Comparison of ENCODE assay signal across 18 cellular contexts in genomic region chr2:58950795-58951462, GRCh38.
DNase-seq lines count a peak whose midpoint lies in the region; FAIRE-seq and TF ChIP-seq lines count a peak whose summit lies in the region.
"Had no signal": no experiment of that assay in that cellular context is flagged by ENCODE, and none has a peak within 500 bp of the region (broad histone marks: within the 10 kb centered on the region; RNA-seq: fewer than 3 reads in every experiment).

No MANE protein-coding gene starts in this region.

- H2BK20ac ChIP-seq in H1 (ENCODE audit: low read length): no peak overlapping the region

- no peak for TF ChIP-seq CTCF in H1 (IDR thresholded peaks at IDR 0.05; ENCODE audit: control extremely low read depth in 1 of 3, insufficient read depth in 1 of 3, low read depth in 1 of 3, low read length in 3 of 3)
- TF ChIP-seq CTCF in left ventricle myocardium inferior (IDR thresholded peaks at IDR 0.05; ENCODE audit: borderline replicate concordance): no peak
- no peak for TF ChIP-seq CTCF in mesothelial cell of epicardium (IDR thresholded peaks at IDR 0.05; ENCODE audit: unreplicated experiment)

- 93% methylated on average over 4 of the region's 4 CpGs; no CpG with 5 or more reads in 1 of the 2 experiments for WGBS in H1 (ENCODE audit: extremely low coverage in 1 of 2, insufficient coverage in 1 of 2, insufficient read length in 1 of 2, insufficient replicate concordance in 2 of 2, low coverage in 1 of 2, low lambda C conversion rate in 2 of 2, missing lambda C conversion rate in 1 of 2), 2 experiments
- WGBS in neuronal stem cell (ENCODE audit: extremely low coverage in 2 of 2, insufficient read length in 2 of 2, insufficient replicate concordance in 1 of 2), 2 donors: no CpG with 5 or more reads among the region's 4 CpGs

- H2AK5ac ChIP-seq in H1 (ENCODE audit: low read depth, low read length) (no peak overlapping the region; the same call in 1 of the 2 replicates), neuronal stem cell (ENCODE audit: low read depth, low read length) (no peak overlapping the region)

- no peaks in the 10 kb centered on the region for H3K9me3 ChIP-seq in H1 (ENCODE audit: insufficient read depth in 2 of 2, low read depth in 1 of 2, low read length in 1 of 2)
- no peaks in the 10 kb centered on the region for H3K9me3 ChIP-seq in left ventricle myocardium inferior (replicated peaks)
- H3K9me3 ChIP-seq in neuronal stem cell (replicated peaks in 1 of 2; ENCODE audit: control insufficient read depth in 2 of 2, insufficient read depth in 1 of 2, low read depth in 1 of 2, low read length in 2 of 2): no peaks in the 10 kb centered on the region

- H2BK5ac ChIP-seq in H1 (ENCODE audit: low read depth, low read length) (no peak overlapping the region), neuronal stem cell (ENCODE audit: low read length) (no peak overlapping the region)

- no peak overlapping the region for H4K91ac ChIP-seq in H1 (replicated peaks; ENCODE audit: insufficient read length, low read length)
- H4K91ac ChIP-seq in neuronal stem cell (ENCODE audit: low read depth, low read length, poor library complexity): no peak overlapping the region

- no peak for TF ChIP-seq EP300 in H1 (IDR thresholded peaks at IDR 0.05; ENCODE audit: borderline replicate concordance in 1 of 2, low read depth in 2 of 2, low read length in 2 of 2)

- H3K27ac Mint-ChIP-seq in mesothelial cell of epicardium: peak overlapping the region; percentile 75
- H3K27ac Mint-ChIP-seq: CD4-positive, alpha-beta memory T cell had no signal

- POLR2A ChIA-PET in H1 (lab: Charles Lee; ENCODE audit: partially characterized antibody): no interaction called here

- H2BK120ac ChIP-seq in H1 (replicated peaks; ENCODE audit: low read depth, low read length) (no peak overlapping the region), neuronal stem cell (ENCODE audit: low read depth, low read length) (no peak overlapping the region)

- no peak overlapping the region for H4K5ac ChIP-seq in H1 (ENCODE audit: insufficient read length, low read depth, low read length)

- H3K27me3 ChIP-seq in H1 (replicated peaks in 1 of 4; ENCODE audit: control insufficient read depth in 3 of 4, extremely low read depth in 1 of 4, insufficient read depth in 3 of 4, low read length in 3 of 4) (no peaks in the 10 kb centered on the region; a peak in 1 of 7 replicates), left ventricle myocardium inferior (ENCODE audit: low read depth) (no peaks in the 10 kb centered on the region), neuronal stem cell (ENCODE audit: control insufficient read depth in 3 of 3, insufficient read depth in 3 of 3, low read depth in 1 of 3, low read length in 3 of 3) (no peaks in the 10 kb centered on the region)

- H3K36me3 ChIP-seq in H1 (ENCODE audit: control insufficient read depth in 2 of 4, insufficient read depth in 4 of 4, low read length in 3 of 4) (no peaks in the 10 kb centered on the region), left ventricle myocardium inferior (no peaks in the 10 kb centered on the region), neuronal stem cell (replicated peaks in 1 of 2; ENCODE audit: control insufficient read depth in 2 of 2, insufficient read depth in 2 of 2, low read length in 2 of 2) (no peaks in the 10 kb centered on the region)

- H3K14ac ChIP-seq in H1 (ENCODE audit: insufficient read length): no peak overlapping the region
- H3K14ac ChIP-seq in neuronal stem cell (ENCODE audit: low read length): no peak overlapping the region

- H3K23ac ChIP-seq in H1 (ENCODE audit: insufficient read length) (no peak overlapping the region), neuronal stem cell (ENCODE audit: low read depth, low read length, poor library complexity) (no peak overlapping the region)

- H2AFZ ChIP-seq in H1 (ENCODE audit: low read length) (no peak overlapping the region), neuronal stem cell (ENCODE audit: low read length) (no peak overlapping the region)

- no peak for FAIRE-seq in H1 (lab: Jason Lieb, UNC)
- FAIRE-seq: GM12891 had no signal

- no peak overlapping the region for H3K4me2 ChIP-seq in H1 (ENCODE audit: insufficient read depth in 1 of 2, low read depth in 2 of 2, low read length in 2 of 2)
- H3K4me2 ChIP-seq in neuronal stem cell (ENCODE audit: insufficient read depth, low read length, poor library complexity, severe bottlenecking): no peak overlapping the region

- no peaks in the 10 kb centered on the region for H3K79me1 ChIP-seq in H1 (ENCODE audit: low read depth, low read length)
- H3K79me1 ChIP-seq in neuronal stem cell (ENCODE audit: low read depth, low read length): no peaks in the 10 kb centered on the region

- intact Hi-C loops in cardiac septum (cut with DNase I) (loop anchor here (5.0 kb wide), 1 partner anchor 54 kb away; no protein-coding TSS in a partner anchor), left ventricle myocardium inferior (cut with micrococcal nuclease) (no loop called here)

- DNase-seq in H1 (ENCODE audit: low read depth in 1 of 2, low spot score in 2 of 2) (no peak), cardiac septum (ENCODE audit: low spot score) (peak; percentile 78), left ventricle myocardium inferior (peak; percentile 53), mesothelial cell of epicardium (ENCODE audit: low spot score in 2 of 2, unreplicated experiment in 2 of 2) (no peak), T-helper 9 cell (no peak), neuronal stem cell (ENCODE audit: low spot score) (no peak), NOMO-1 treated with DMSO at 0.1 percent for 48 hours (lab: John Stamatoyannopoulos, UW; ENCODE audit: unreplicated experiment) (no peak)
- DNase-seq: C1 segment of cervical spinal cord; Calu3; CD4-positive, alpha-beta memory T cell; COR-L47; DMS53; DMS79 treated with DMSO at 0.1 percent for 48 hours; GF-D8; GOT3; H7; HCEC 1CT had no signal

- H3K4me1 ChIP-seq in H1 (replicated peaks in 1 of 4; ENCODE audit: control insufficient read depth in 3 of 4, insufficient read depth in 4 of 4, low read length in 3 of 4): peaks cover 10 to 22% (median 15%) of the 10 kb centered on the region in 4 experiments; a peak in 6 of 7 replicates
- H3K4me1 ChIP-seq in left ventricle myocardium inferior: peaks cover 8% of the 10 kb centered on the region
- H3K4me1 ChIP-seq in neuronal stem cell (ENCODE audit: control insufficient read depth in 2 of 2, insufficient read depth in 1 of 2, low read depth in 1 of 2, low read length in 2 of 2): peaks cover 1 to 3% of the 10 kb centered on the region in 2 donors

- no peaks in the 10 kb centered on the region for H3K9me3 Mint-ChIP-seq in mesothelial cell of epicardium

- H3K27ac ChIP-seq in H1 (ENCODE audit: low read depth, low read length) (no peak overlapping the region), left ventricle myocardium inferior (replicated peaks) (peak overlapping the region; percentile 35), neuronal stem cell (replicated peaks; ENCODE audit: low read length) (no peak overlapping the region)

- no peak for TF ChIP-seq RAD21 in H1 (IDR thresholded peaks at IDR 0.05 in 1 of 2, conservative IDR thresholded peaks at IDR 0.05 in 1 of 2; ENCODE audit: low read depth in 2 of 2, low read length in 2 of 2)

- no peaks in the 10 kb centered on the region for H3K36me3 Mint-ChIP-seq in mesothelial cell of epicardium
- H3K36me3 Mint-ChIP-seq: CD4-positive, alpha-beta memory T cell had no signal

- H3K18ac ChIP-seq in H1 (ENCODE audit: extremely low read depth, low read length) (no peak overlapping the region), neuronal stem cell (ENCODE audit: low read length) (no peak overlapping the region)

- no peaks in the 10 kb centered on the region for H3K79me2 ChIP-seq in H1 (ENCODE audit: control insufficient read depth in 1 of 2, insufficient read depth in 2 of 2, low read length in 2 of 2)

- H4K20me1 ChIP-seq in H1 (replicated peaks in 1 of 2; ENCODE audit: control insufficient read depth in 1 of 2, insufficient read depth in 2 of 2, low read length in 2 of 2): no peaks in the 10 kb centered on the region

- no peaks in the 10 kb centered on the region for H3K23me2 ChIP-seq in H1 (ENCODE audit: low read depth, low read length)

- no peak overlapping the region for H3K4me3 ChIP-seq in H1 (ENCODE audit: extremely low read depth in 1 of 4, insufficient read depth in 2 of 4, low read depth in 3 of 4, low read length in 4 of 4)
- H3K4me3 ChIP-seq in left ventricle myocardium inferior: no peak overlapping the region
- no peak overlapping the region for H3K4me3 ChIP-seq in neuronal stem cell (ENCODE audit: low read length in 2 of 2)

- H3K27me3 Mint-ChIP-seq in mesothelial cell of epicardium (ENCODE audit: low read depth): no peaks in the 10 kb centered on the region
- H3K27me3 Mint-ChIP-seq: CD4-positive, alpha-beta memory T cell had no signal

- CTCF ChIA-PET in H1 (lab: Charles Lee; ENCODE audit: partially characterized antibody): interaction anchor here (0.6 kb wide), 2 partner anchors 43 to 1164 kb away, joined by 3 to 4 read pairs; no protein-coding TSS in a partner anchor

- H3K4ac ChIP-seq in H1 (replicated peaks; ENCODE audit: insufficient read length, low read depth, low read length) (no peak overlapping the region), neuronal stem cell (ENCODE audit: low read length) (no peak overlapping the region)

- H2BK12ac ChIP-seq in H1 (ENCODE audit: low read depth, low read length) (peak overlapping the region; percentile 62; the same call in 1 of the 2 replicates), neuronal stem cell (ENCODE audit: low read length) (no peak overlapping the region)

- H4K8ac ChIP-seq in H1 (ENCODE audit: extremely low read depth, insufficient read depth, low read length): no peak overlapping the region
- no peak overlapping the region for H4K8ac ChIP-seq in neuronal stem cell (ENCODE audit: low read depth, low read length)

- H3K9ac ChIP-seq in H1 (replicated peaks in 1 of 4; ENCODE audit: extremely low read depth in 1 of 4, low read depth in 3 of 4, low read length in 3 of 4): no peak overlapping the region
- no peak overlapping the region for H3K9ac ChIP-seq in neuronal stem cell (ENCODE audit: low read depth, low read length, poor library complexity)

- no peak overlapping the region for H3K56ac ChIP-seq in H1 (replicated peaks; ENCODE audit: insufficient read length, low read depth, low read length)

- TF ChIP-seq POLR2A in H1 (IDR thresholded peaks at IDR 0.05; ENCODE audit: control extremely low read depth in 1 of 2, low read depth in 2 of 2, low read length in 2 of 2): no peak

- H2BK15ac ChIP-seq in H1 (ENCODE audit: low read length): no peak overlapping the region
- H2BK15ac ChIP-seq in neuronal stem cell (ENCODE audit: low read length): no peak overlapping the region

- peaks cover 42% of the 10 kb centered on the region for H3K4me1 Mint-ChIP-seq in mesothelial cell of epicardium
- H3K4me1 Mint-ChIP-seq: CD4-positive, alpha-beta memory T cell had no signal

- H3K4me3 Mint-ChIP-seq in mesothelial cell of epicardium: no peak overlapping the region
- H3K4me3 Mint-ChIP-seq: CD4-positive, alpha-beta memory T cell had no signal

TF ChIP-seq in H1, 55 proteins besides CTCF, POLR2A, EP300 and RAD21 (continues in another document):
- TF ChIP-seq POLR2AphosphoS5 (IDR thresholded peaks at IDR 0.05; ENCODE audit: low read depth, low read length) (no peak), GTF2F1 (IDR thresholded peaks at IDR 0.05; ENCODE audit: borderline replicate concordance, low read depth, low read length) (no peak)

Comparison
In these comparisons a context has a peak if more than half of its experiments do, and no peak if none do; other contexts are left out.
1. DNase-seq: peak in cardiac septum (single experiment) and left ventricle myocardium inferior (single experiment); none in H1 (0 of 2), mesothelial cell of epicardium (0 of 2), T-helper 9 cell (single experiment), neuronal stem cell (single experiment) and NOMO-1 treated with DMSO at 0.1 percent for 48 hours (single experiment).